Comparison of ENCODE assay signal across 8 cellular contexts in genomic region chr5:82100303-82101077, GRCh38.
DNase-seq lines count a peak whose midpoint lies in the region; ATAC-seq and TF ChIP-seq lines count a peak whose summit lies in the region.
"Had no signal": no experiment of that assay in that cellular context is flagged by ENCODE, and none has a peak within 500 bp of the region (broad histone marks: within the 10 kb centered on the region; RNA-seq: fewer than 3 reads in every experiment).

No MANE protein-coding gene starts in this region.

- H2AFZ ChIP-seq in osteoblast (ENCODE audit: low read length) = no peak overlapping the region

- no peaks in the 10 kb centered on the region for H3K4me1 ChIP-seq in osteoblast (ENCODE audit: insufficient read depth, low read length)
- H3K4me1 ChIP-seq: right lobe of liver had no signal

- no peak overlapping the region for H3K4me2 ChIP-seq in osteoblast (ENCODE audit: insufficient read depth, low read length)

- H3K27ac ChIP-seq in osteoblast (ENCODE audit: low read depth, low read length) = no peak overlapping the region
- no peak overlapping the region for H3K27ac ChIP-seq in caudate nucleus (ENCODE audit: low read depth, low read length)
- H3K27ac ChIP-seq: right lobe of liver had no signal

- peak; percentile 93 for ATAC-seq in GM19025 (IDR thresholded peaks at IDR 0.05; ENCODE audit: low read depth, unreplicated experiment)
- ATAC-seq in HG02798 (IDR thresholded peaks at IDR 0.05; ENCODE audit: poor library complexity, unreplicated experiment) = peak; percentile 88

- no peaks in the 10 kb centered on the region for H4K20me1 ChIP-seq in osteoblast (ENCODE audit: insufficient read depth, low read length)

- no peaks in the 10 kb centered on the region for H3K79me2 ChIP-seq in osteoblast (ENCODE audit: insufficient read depth, low read length)

- H3K36me3 ChIP-seq in osteoblast (ENCODE audit: insufficient read depth, low read length) = no peaks in the 10 kb centered on the region
- H3K36me3 ChIP-seq: right lobe of liver had no signal

- no peak for TF ChIP-seq CTCF in osteoblast (IDR thresholded peaks at IDR 0.05; ENCODE audit: extremely low read depth, low read depth, low read length)

- no peaks in the 10 kb centered on the region for H3K9me3 ChIP-seq in osteoblast (ENCODE audit: low read depth, low read length)
- H3K9me3 ChIP-seq: right lobe of liver had no signal

- H3K4me3 ChIP-seq in osteoblast (ENCODE audit: insufficient read depth, low read length) = no peak overlapping the region
- H3K4me3 ChIP-seq: right lobe of liver had no signal

- DNase-seq in NOMO-1 treated with DMSO at 0.1 percent for 48 hours (lab: John Stamatoyannopoulos, UW; ENCODE audit: unreplicated experiment) (peak; percentile 84), osteoblast (ENCODE audit: insufficient read length, low spot score, missing footprints) (peak; percentile 18), islet precursor cell (no peak), cerebellar cortex (ENCODE audit: low spot score) (no peak), caudate nucleus (lab: John Stamatoyannopoulos, UW) (no peak)
- DNase-seq: right lobe of liver had no signal

- H3K27me3 ChIP-seq in osteoblast (ENCODE audit: insufficient read depth, low read length) = no peaks in the 10 kb centered on the region
- H3K27me3 ChIP-seq: right lobe of liver had no signal

Comparison
In these comparisons a context has a peak if more than half of its experiments do, and no peak if none do; other contexts are left out.
1. DNase-seq: peak in NOMO-1 treated with DMSO at 0.1 percent for 48 hours (single experiment) and osteoblast (single experiment); none in islet precursor cell (single experiment), cerebellar cortex (single experiment) and caudate nucleus (0 of 61).